ENCODE assay signal across 10 cellular contexts in genomic region chr1:43522776-43523480, GRCh38. TPM values are rescaled to one million over a fixed set of nuclear protein-coding genes. Genes with fewer than 3 reads are reported as not detected.
DNase-seq lines count a peak whose midpoint lies in the region; ATAC-seq, FAIRE-seq and TF ChIP-seq lines count a peak whose summit lies in the region.
"Had no signal": no experiment of that assay in that cellular context is flagged by ENCODE, and none has a peak within 500 bp of the region (broad histone marks: within the 10 kb centered on the region; RNA-seq: fewer than 3 reads in every experiment).

No MANE protein-coding gene starts in this region.

- no peaks in the 10 kb centered on the region for H3K9me3 ChIP-seq in ovary

- H3K27me3 ChIP-seq in bronchial epithelial cell (ENCODE audit: control insufficient read depth, insufficient read depth, low read length) (no peaks in the 10 kb centered on the region), ovary (no peaks in the 10 kb centered on the region)

- no peak for TF ChIP-seq EP300 in ovary (IDR thresholded peaks at IDR 0.05)

- DNase-seq in EH (ENCODE audit: low read depth) (peak; percentile 79), NCI-H510A (lab: John Stamatoyannopoulos, UW) (peak; percentile 91), bronchial epithelial cell (ENCODE audit: low read depth) (peak; percentile 99), myocyte (ENCODE audit: low read depth) (peak; percentile 38), ovary (no peak), NCI-H128 (lab: John Stamatoyannopoulos, UW; ENCODE audit: unreplicated experiment) (no peak)
- DNase-seq in activated T-cell treated with anti-CD3 and anti-CD28 coated beads, Interleukin-2, amount 50 U/mL, for 48 hours: no peak
- DNase-seq: activated naive CD4-positive, alpha-beta T cell treated with anti-CD3 and anti-CD28 coated beads, Interleukin-2, amount 50 U/mL, for 16 hours; GF-D8 had no signal

- H3K27ac ChIP-seq in ovary: no peak overlapping the region

- intact Hi-C loops in ovary (cut with DNase I): loop anchor here in 2 of 4 donors (10.0 kb wide), 3 partner anchors 222 to 298 kb away; no protein-coding TSS in a partner anchor

- H3K36me3 ChIP-seq in bronchial epithelial cell (ENCODE audit: control insufficient read depth, insufficient read depth, low read length) (no peaks in the 10 kb centered on the region), ovary (no peaks in the 10 kb centered on the region)

- H3K4me3 ChIP-seq in bronchial epithelial cell (ENCODE audit: low read depth, low read length) (no peak overlapping the region), ovary (no peak overlapping the region)

- peak; percentile 99 for FAIRE-seq in bronchial epithelial cell (lab: Jason Lieb, UNC)

- WGBS in ovary, 3 donors: 62 to 73% (median 64%) methylated on average over 13 of the region's 13 CpGs

- H3K4me1 ChIP-seq in ovary (ENCODE audit: insufficient read depth): no peaks in the 10 kb centered on the region

- no peak for TF ChIP-seq POLR2A in ovary (IDR thresholded peaks at IDR 0.05)

- no peak for ATAC-seq in GM18498 (IDR thresholded peaks at IDR 0.05; ENCODE audit: unreplicated experiment)

- TF ChIP-seq CTCF in bronchial epithelial cell (IDR thresholded peaks at IDR 0.05; ENCODE audit: insufficient read depth, low read length, severe bottlenecking) (no peak), ovary (IDR thresholded peaks at IDR 0.05) (no peak)

RNA-seq across cellular contexts. Expression of gene PTPRF, which starts 7.8 kb away (rescaled TPM):
- total RNA-seq in bronchial epithelial cell: 127 and 202 TPM in 2 replicates
- total RNA-seq in myocyte: 7.8 and 9.9 TPM in 2 replicates
- polyA plus RNA-seq in myocyte (2012): 91.9 TPM
- total RNA-seq in ovary: 100 to 1,000 TPM in 3 of 7 donors, 10 to 100 TPM in 4; 26.3 to 165 (median 95.5) TPM
- polyA plus RNA-seq in ovary: 10 to 100 TPM; 24.4 to 35.4 TPM

Comparison
In these comparisons a context has a peak if more than half of its experiments do, and no peak if none do; other contexts are left out.
1. DNase-seq: peak in EH (single experiment), NCI-H510A (single experiment), bronchial epithelial cell (single experiment) and myocyte (single experiment); none in ovary (0 of 5), activated T-cell treated with anti-CD3 and anti-CD28 coated beads, Interleukin-2, amount 50 U/mL, for 48 hours (0 of 2) and NCI-H128 (single experiment).